In genomic region chr5:124606116-124606515, GRCh38 we compare ENCODE assay signal across 19 cellular contexts.
DNase-seq lines count a peak whose midpoint lies in the region; TF ChIP-seq lines count a peak whose summit lies in the region.
"Had no signal": no experiment of that assay in that cellular context is flagged by ENCODE, and none has a peak within 500 bp of the region (broad histone marks: within the 10 kb centered on the region; RNA-seq: fewer than 3 reads in every experiment).

No MANE protein-coding gene starts in this region.

- H3K4me1 ChIP-seq in ascending aorta: peaks cover 0 to 16% of the 10 kb centered on the region in 2 donors
- H3K4me1 ChIP-seq in mesodermal cell (ENCODE audit: control insufficient read depth, insufficient read depth, low read length, poor library complexity, severe bottlenecking): peaks cover 18% of the 10 kb centered on the region
- peaks cover 2 to 25% (median 21%) of the 10 kb centered on the region in 5 donors for H3K4me1 ChIP-seq in subcutaneous abdominal adipose tissue (ENCODE audit: control insufficient read depth in 5 of 5, insufficient read depth in 5 of 5, low read length in 5 of 5)
- H3K4me1 ChIP-seq in mammary epithelial cell (ENCODE audit: insufficient read depth, low read length): no peaks in the 10 kb centered on the region
- no peaks in the 10 kb centered on the region for H3K4me1 ChIP-seq in colonic mucosa
- H3K4me1 ChIP-seq: testis had no signal

- TF ChIP-seq CTCF in ascending aorta (IDR thresholded peaks at IDR 0.05) (no peak), dorsolateral prefrontal cortex (IDR thresholded peaks at IDR 0.05 in 54 of 56, conservative IDR thresholded peaks at IDR 0.05 in 2 of 56; ENCODE audit: low read depth in 1 of 56, partially characterized antibody in 56 of 56) (no peak), mammary epithelial cell (conservative IDR thresholded peaks at IDR 0.05 in 1 of 2, IDR thresholded peaks at IDR 0.05 in 1 of 2; ENCODE audit: extremely low read depth in 1 of 2, insufficient read depth in 1 of 2, low read depth in 1 of 2, low read length in 2 of 2) (no peak), colonic mucosa (IDR thresholded peaks at IDR 0.05) (no peak)

- H3K9ac ChIP-seq in subcutaneous abdominal adipose tissue (ENCODE audit: low read length in 5 of 5) (no peak overlapping the region), mammary epithelial cell (ENCODE audit: insufficient read depth, low read length) (no peak overlapping the region), colonic mucosa (ENCODE audit: low read depth in 2 of 2, low read length in 2 of 2) (no peak overlapping the region)

- H2AFZ ChIP-seq in mammary epithelial cell (ENCODE audit: low read depth, low read length): no peak overlapping the region

- intact Hi-C loops in ascending aorta (cut with DNase I): no loop called here
- intact Hi-C loops in dorsolateral prefrontal cortex (cut with DNase I): no loop called here
- intact Hi-C loops in mammary epithelial cell (cut with micrococcal nuclease): no loop called here
- intact Hi-C loops in colonic mucosa (cut with DNase I): no loop called here

- DNase-seq in ascending aorta (ENCODE audit: low spot score in 2 of 2) (no peak), dorsolateral prefrontal cortex (no peak), mammary epithelial cell (no peak), NOMO-1 (lab: John Stamatoyannopoulos, UW; ENCODE audit: unreplicated experiment in 2 of 2) (no peak), colonic mucosa (no peak)
- DNase-seq: activated naive CD4-positive, alpha-beta T cell treated with anti-CD3 and anti-CD28 coated beads, Interleukin-2, amount 50 U/mL, for 16 hours; BE2C; CD8-positive, alpha-beta memory T cell; GOT3; HFFc6; NCI-H1048; NCI-H446; occipital lobe; SIG-M5; stimulated activated naive CD4-positive, alpha-beta T cell; testis had no signal

- H3K27me3 ChIP-seq in ascending aorta: no peaks in the 10 kb centered on the region
- no peaks in the 10 kb centered on the region for H3K27me3 ChIP-seq in dorsolateral prefrontal cortex
- no peaks in the 10 kb centered on the region for H3K27me3 ChIP-seq in subcutaneous abdominal adipose tissue (ENCODE audit: control insufficient read depth in 5 of 5, insufficient read depth in 4 of 5, low read length in 5 of 5)
- H3K27me3 ChIP-seq in mammary epithelial cell (ENCODE audit: insufficient read depth, low read length): no peaks in the 10 kb centered on the region
- no peaks in the 10 kb centered on the region for H3K27me3 ChIP-seq in colonic mucosa
- H3K27me3 ChIP-seq: BE2C, testis had no signal

- H3K79me2 ChIP-seq in mammary epithelial cell (ENCODE audit: insufficient read depth, low read length): no peaks in the 10 kb centered on the region

- H3K4me3 ChIP-seq in ascending aorta (no peak overlapping the region), dorsolateral prefrontal cortex (no peak overlapping the region), mesodermal cell (ENCODE audit: extremely low read depth, insufficient read depth, low read length, poor library complexity, severe bottlenecking) (no peak overlapping the region), subcutaneous abdominal adipose tissue (ENCODE audit: low read depth in 1 of 5, low read length in 5 of 5) (no peak overlapping the region), mammary epithelial cell (replicated peaks in 1 of 3; ENCODE audit: insufficient read depth in 1 of 3, low read depth in 2 of 3, low read length in 3 of 3) (no peak overlapping the region), colonic mucosa (no peak overlapping the region)
- H3K4me3 ChIP-seq: skin epidermis, testis had no signal

- CTCF ChIA-PET in mammary epithelial cell (lab: Charles Lee; ENCODE audit: low non-redundant PET): no interaction called here

- no CpG with 5 or more reads among the region's 2 CpGs for WGBS in mesodermal cell (ENCODE audit: insufficient coverage in 2 of 2), 2 experiments
- 96% methylated on average over 2 of the region's 2 CpGs for WGBS in mammary epithelial cell (ENCODE audit: low coverage, missing lambda C conversion rate)

- H3K4me2 ChIP-seq in mammary epithelial cell (ENCODE audit: insufficient read depth, low read depth, low read length): no peak overlapping the region

- H3K9me3 ChIP-seq in ascending aorta: no peaks in the 10 kb centered on the region
- no peaks in the 10 kb centered on the region for H3K9me3 ChIP-seq in mesodermal cell (ENCODE audit: control insufficient read depth, low read length)
- no peaks in the 10 kb centered on the region for H3K9me3 ChIP-seq in subcutaneous abdominal adipose tissue (ENCODE audit: control insufficient read depth in 5 of 5, low read length in 5 of 5)
- no peaks in the 10 kb centered on the region for H3K9me3 ChIP-seq in mammary epithelial cell (replicated peaks; ENCODE audit: insufficient read depth, low read length)
- H3K9me3 ChIP-seq in colonic mucosa: no peaks in the 10 kb centered on the region
- H3K9me3 ChIP-seq: BE2C, testis had no signal

- H4K20me1 ChIP-seq in mammary epithelial cell (ENCODE audit: insufficient read depth, low read length): no peaks in the 10 kb centered on the region

- in situ Hi-C loops in mammary epithelial cell (cut with MboI; ENCODE audit: low sequenced_read_pairs in 2 of 2): no loop called here

- BruUV-seq in mammary epithelial cell (replicated peaks; lab: Mats Ljungman, UMichigan): no TSS peak

- H3K36me3 ChIP-seq in ascending aorta (no peaks in the 10 kb centered on the region), mesodermal cell (ENCODE audit: control insufficient read depth, insufficient read depth, low read length) (no peaks in the 10 kb centered on the region), subcutaneous abdominal adipose tissue (ENCODE audit: control insufficient read depth in 5 of 5, insufficient read depth in 5 of 5, low read length in 5 of 5) (no peaks in the 10 kb centered on the region), mammary epithelial cell (ENCODE audit: insufficient read depth, low read length) (no peaks in the 10 kb centered on the region), colonic mucosa (no peaks in the 10 kb centered on the region)
- H3K36me3 ChIP-seq: BE2C had no signal

- dilution Hi-C loops in mammary epithelial cell (cut with HindIII; ENCODE audit: low sequenced_read_pairs): no loop called here

- H3K27ac ChIP-seq in ascending aorta: peak overlapping the region; percentile 37 to 67
- H3K27ac ChIP-seq in dorsolateral prefrontal cortex: peak overlapping the region in 55 of 59 donors; percentile 7 to 93 (median 78)
- H3K27ac ChIP-seq in mesodermal cell (ENCODE audit: low read depth, low read length, severe bottlenecking): peak overlapping the region; percentile 91
- peak overlapping the region; percentile 64 for H3K27ac ChIP-seq in subcutaneous abdominal adipose tissue (ENCODE audit: low read depth, low read length)
- no peak overlapping the region for H3K27ac ChIP-seq in mammary epithelial cell (ENCODE audit: insufficient read depth, low read depth, low read length)
- no peak overlapping the region for H3K27ac ChIP-seq in colonic mucosa
- H3K27ac ChIP-seq: testis had no signal

Comparison
In these comparisons a context has a peak if more than half of its experiments do, and no peak if none do; other contexts are left out.
1. H3K27ac ChIP-seq: peak in ascending aorta (2 of 2), dorsolateral prefrontal cortex (55 of 59), mesodermal cell (single experiment) and subcutaneous abdominal adipose tissue (single experiment); none in mammary epithelial cell (single experiment) and colonic mucosa (single experiment).